ENCODE assay signal across 11 cellular contexts in the genomic region with DNA sequence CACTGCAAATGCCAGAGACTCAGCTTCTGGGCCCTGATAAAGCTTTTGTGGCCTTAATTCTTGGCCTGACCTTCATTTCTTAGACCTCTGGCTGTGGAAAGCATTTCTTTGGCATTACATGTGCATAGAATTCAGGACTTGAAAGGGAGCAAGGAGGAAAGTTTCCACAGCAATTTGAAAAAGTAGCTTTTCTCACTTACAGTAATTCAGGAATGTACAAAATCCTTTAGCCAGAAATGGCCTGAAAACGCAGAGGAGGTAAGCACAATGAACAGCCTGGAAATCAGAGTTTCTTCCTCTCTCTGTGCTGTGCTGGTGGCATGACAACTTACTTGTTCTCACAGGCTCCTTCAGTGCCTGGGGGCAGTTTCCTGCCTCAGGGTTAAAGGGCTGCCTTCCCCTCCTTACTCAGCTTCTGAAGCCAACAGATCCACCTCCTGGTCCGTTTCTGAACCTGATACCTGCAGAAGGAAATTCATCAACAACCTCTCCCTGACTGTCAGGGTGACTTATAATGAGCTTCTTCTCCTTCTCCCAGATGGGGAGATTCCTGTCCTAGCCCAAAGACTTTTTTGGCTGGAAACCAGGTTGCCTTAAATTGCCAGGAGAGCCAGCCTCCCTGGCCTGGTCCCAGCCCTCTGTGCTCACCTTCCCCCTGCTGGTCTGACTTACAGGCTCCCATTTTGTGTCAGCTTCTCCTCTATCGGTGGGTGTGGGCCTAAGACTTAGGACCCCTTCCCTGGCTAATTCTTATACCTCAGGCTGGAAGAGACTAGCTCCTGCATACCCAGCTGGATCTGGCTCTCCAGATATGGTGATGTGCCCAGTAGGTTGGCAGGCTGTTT.
DNase-seq lines count a peak whose midpoint lies in the region; ATAC-seq and TF ChIP-seq lines count a peak whose summit lies in the region.
"Had no signal": no experiment of that assay in that cellular context is flagged by ENCODE, and none has a peak within 500 bp of the region (broad histone marks: within the 10 kb centered on the region; RNA-seq: fewer than 3 reads in every experiment).

No MANE protein-coding gene starts in this region.

- H3K27ac ChIP-seq in RWPE2 (ENCODE audit: poor library complexity, severe bottlenecking): peak overlapping the region; percentile 8
- H3K27ac ChIP-seq: BLaER1 had no signal

- H3K9me3 Mint-ChIP-seq in nephron: no peaks in the 10 kb centered on the region
- H3K9me3 Mint-ChIP-seq in activated naive CD8-positive, alpha-beta T cell treated with anti-CD3 and anti-CD28 coated beads for 36 hours: no peaks in the 10 kb centered on the region

- peak overlapping the region; percentile 44 to 78 (median 64) for H3K27ac Mint-ChIP-seq in nephron
- H3K27ac Mint-ChIP-seq in activated naive CD8-positive, alpha-beta T cell treated with anti-CD3 and anti-CD28 coated beads for 36 hours: no peak overlapping the region

- DNase-seq in BE2C (no peak), RWPE2 (ENCODE audit: low spot score) (no peak), fibroblast of gingiva (ENCODE audit: low read depth) (peak; percentile 31), G401 (ENCODE audit: low spot score) (no peak), RPMI8226 (no peak)
- DNase-seq in activated naive CD8-positive, alpha-beta T cell treated with anti-CD3 and anti-CD28 coated beads for 36 hours: no peak
- DNase-seq: KG1; stimulated activated naive CD8-positive, alpha-beta T cell treated with anti-CD3 and anti-CD28 coated beads, Interleukin-15, Interleukin-2, amounts not matched to agents 100 U/mL and 50 U/mL, for 24 hours had no signal

- H3K4me3 Mint-ChIP-seq in nephron: no peak overlapping the region
- H3K4me3 Mint-ChIP-seq in activated naive CD8-positive, alpha-beta T cell treated with anti-CD3 and anti-CD28 coated beads for 36 hours: no peak overlapping the region

- no peaks in the 10 kb centered on the region for H3K36me3 ChIP-seq in BE2C
- H3K36me3 ChIP-seq in RWPE2 (ENCODE audit: low read depth): no peaks in the 10 kb centered on the region
- H3K36me3 ChIP-seq: BLaER1 had no signal

- no peaks in the 10 kb centered on the region for H3K36me3 Mint-ChIP-seq in nephron (ENCODE audit: low read depth)
- no peaks in the 10 kb centered on the region for H3K36me3 Mint-ChIP-seq in activated naive CD8-positive, alpha-beta T cell treated with anti-CD3 and anti-CD28 coated beads for 36 hours

- peaks cover 13% of the 10 kb centered on the region for H3K4me1 Mint-ChIP-seq in nephron
- no peaks in the 10 kb centered on the region for H3K4me1 Mint-ChIP-seq in activated naive CD8-positive, alpha-beta T cell treated with anti-CD3 and anti-CD28 coated beads for 36 hours

- H3K4me1 ChIP-seq in BE2C (peaks cover 19% of the 10 kb centered on the region), RWPE2 (ENCODE audit: insufficient read depth, poor library complexity, severe bottlenecking) (peaks cover 13% of the 10 kb centered on the region)
- H3K4me1 ChIP-seq: BLaER1 had no signal

- H3K9me3 ChIP-seq in BE2C (no peaks in the 10 kb centered on the region), RWPE2 (ENCODE audit: severe bottlenecking) (no peaks in the 10 kb centered on the region)
- H3K9me3 ChIP-seq: BLaER1 had no signal

- no peak overlapping the region for H3K4me3 ChIP-seq in BE2C (ENCODE audit: low read depth, low read length)
- H3K4me3 ChIP-seq in RWPE2 (ENCODE audit: severe bottlenecking): no peak overlapping the region
- H3K4me3 ChIP-seq: BLaER1 had no signal

- TF ChIP-seq CTCF in BE2C (IDR thresholded peaks at IDR 0.05; ENCODE audit: low read depth, low read length) (peak; percentile 12; the same call in 1 of the 2 replicates), RWPE2 (IDR thresholded peaks at IDR 0.05; ENCODE audit: poor library complexity, severe bottlenecking) (no peak), nephron (IDR thresholded peaks at IDR 0.05; ENCODE audit: unreplicated experiment in 3 of 3) (no peak)

- H3K27me3 ChIP-seq in BE2C (no peaks in the 10 kb centered on the region), RWPE2 (ENCODE audit: insufficient read depth, poor library complexity, severe bottlenecking) (no peaks in the 10 kb centered on the region)
- H3K27me3 ChIP-seq: BLaER1 had no signal

- no peaks in the 10 kb centered on the region for H3K27me3 Mint-ChIP-seq in nephron (ENCODE audit: low read depth)
- peaks cover 8% of the 10 kb centered on the region for H3K27me3 Mint-ChIP-seq in activated naive CD8-positive, alpha-beta T cell treated with anti-CD3 and anti-CD28 coated beads for 36 hours

- in situ Hi-C loops in G401 (cut with HindIII; ENCODE audit: low sequenced_read_pairs): no loop called here

- peak; percentile 57 for ATAC-seq in RWPE2 (ENCODE audit: low read depth)
- ATAC-seq in GM18870 (IDR thresholded peaks at IDR 0.05; ENCODE audit: unreplicated experiment): no peak
- ATAC-seq: stimulated activated naive CD8-positive, alpha-beta T cell treated with anti-CD3 and anti-CD28 coated beads, Interleukin-15, Interleukin-2, amounts not matched to agents 100 U/mL and 50 U/mL, for 24 hours had no signal
